1 cellular context compared by ENCODE assay signal in the genomic region with DNA sequence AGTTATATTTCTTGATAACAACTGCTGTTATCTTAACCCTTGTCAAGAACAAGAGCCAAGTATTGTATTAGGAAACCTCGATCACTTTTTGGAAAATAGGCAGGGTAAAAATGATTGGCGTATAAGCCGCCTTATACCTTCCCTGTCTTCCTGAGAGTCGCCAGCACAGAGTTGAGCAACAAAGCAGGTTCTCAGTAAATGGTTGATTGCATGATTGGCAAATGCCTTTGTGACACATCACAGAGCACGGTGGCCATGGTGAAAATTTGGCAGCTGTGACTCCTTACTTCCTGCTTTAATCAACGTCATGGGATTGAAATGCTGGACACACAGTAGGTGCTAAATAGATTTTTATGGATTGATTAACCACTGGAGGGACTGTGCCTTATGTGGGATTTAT.
TF ChIP-seq lines count a peak whose summit lies in the region.

No MANE protein-coding gene starts in this region.

TF ChIP-seq in GM12878, 131 proteins besides CTCF, POLR2A, EP300 and RAD21 (continued from another document):
- TF ChIP-seq, protein P1, sequence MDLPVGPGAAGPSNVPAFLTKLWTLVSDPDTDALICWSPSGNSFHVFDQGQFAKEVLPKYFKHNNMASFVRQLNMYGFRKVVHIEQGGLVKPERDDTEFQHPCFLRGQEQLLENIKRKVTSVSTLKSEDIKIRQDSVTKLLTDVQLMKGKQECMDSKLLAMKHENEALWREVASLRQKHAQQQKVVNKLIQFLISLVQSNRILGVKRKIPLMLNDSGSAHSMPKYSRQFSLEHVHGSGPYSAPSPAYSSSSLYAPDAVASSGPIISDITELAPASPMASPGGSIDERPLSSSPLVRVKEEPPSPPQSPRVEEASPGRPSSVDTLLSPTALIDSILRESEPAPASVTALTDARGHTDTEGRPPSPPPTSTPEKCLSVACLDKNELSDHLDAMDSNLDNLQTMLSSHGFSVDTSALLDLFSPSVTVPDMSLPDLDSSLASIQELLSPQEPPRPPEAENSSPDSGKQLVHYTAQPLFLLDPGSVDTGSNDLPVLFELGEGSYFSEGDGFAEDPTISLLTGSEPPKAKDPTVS (IDR thresholded peaks at IDR 0.05; ENCODE audit: low read depth, low read length), result no peak
- TF ChIP-seq, protein P2, sequence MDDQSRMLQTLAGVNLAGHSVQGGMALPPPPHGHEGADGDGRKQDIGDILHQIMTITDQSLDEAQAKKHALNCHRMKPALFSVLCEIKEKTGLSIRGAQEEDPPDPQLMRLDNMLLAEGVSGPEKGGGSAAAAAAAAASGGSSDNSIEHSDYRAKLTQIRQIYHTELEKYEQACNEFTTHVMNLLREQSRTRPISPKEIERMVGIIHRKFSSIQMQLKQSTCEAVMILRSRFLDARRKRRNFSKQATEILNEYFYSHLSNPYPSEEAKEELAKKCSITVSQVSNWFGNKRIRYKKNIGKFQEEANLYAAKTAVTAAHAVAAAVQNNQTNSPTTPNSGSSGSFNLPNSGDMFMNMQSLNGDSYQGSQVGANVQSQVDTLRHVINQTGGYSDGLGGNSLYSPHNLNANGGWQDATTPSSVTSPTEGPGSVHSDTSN (IDR thresholded peaks at IDR 0.05; ENCODE audit: insufficient replicate concordance, low read depth, low read length), result peak; percentile 45
- no peak for TF ChIP-seq WRNIP1 (IDR thresholded peaks at IDR 0.05; ENCODE audit: borderline replicate concordance, low read depth, low read length)
- no peak for TF ChIP-seq ZNF207 (IDR thresholded peaks at IDR 0.05; ENCODE audit: borderline replicate concordance)
- TF ChIP-seq, protein P3, sequence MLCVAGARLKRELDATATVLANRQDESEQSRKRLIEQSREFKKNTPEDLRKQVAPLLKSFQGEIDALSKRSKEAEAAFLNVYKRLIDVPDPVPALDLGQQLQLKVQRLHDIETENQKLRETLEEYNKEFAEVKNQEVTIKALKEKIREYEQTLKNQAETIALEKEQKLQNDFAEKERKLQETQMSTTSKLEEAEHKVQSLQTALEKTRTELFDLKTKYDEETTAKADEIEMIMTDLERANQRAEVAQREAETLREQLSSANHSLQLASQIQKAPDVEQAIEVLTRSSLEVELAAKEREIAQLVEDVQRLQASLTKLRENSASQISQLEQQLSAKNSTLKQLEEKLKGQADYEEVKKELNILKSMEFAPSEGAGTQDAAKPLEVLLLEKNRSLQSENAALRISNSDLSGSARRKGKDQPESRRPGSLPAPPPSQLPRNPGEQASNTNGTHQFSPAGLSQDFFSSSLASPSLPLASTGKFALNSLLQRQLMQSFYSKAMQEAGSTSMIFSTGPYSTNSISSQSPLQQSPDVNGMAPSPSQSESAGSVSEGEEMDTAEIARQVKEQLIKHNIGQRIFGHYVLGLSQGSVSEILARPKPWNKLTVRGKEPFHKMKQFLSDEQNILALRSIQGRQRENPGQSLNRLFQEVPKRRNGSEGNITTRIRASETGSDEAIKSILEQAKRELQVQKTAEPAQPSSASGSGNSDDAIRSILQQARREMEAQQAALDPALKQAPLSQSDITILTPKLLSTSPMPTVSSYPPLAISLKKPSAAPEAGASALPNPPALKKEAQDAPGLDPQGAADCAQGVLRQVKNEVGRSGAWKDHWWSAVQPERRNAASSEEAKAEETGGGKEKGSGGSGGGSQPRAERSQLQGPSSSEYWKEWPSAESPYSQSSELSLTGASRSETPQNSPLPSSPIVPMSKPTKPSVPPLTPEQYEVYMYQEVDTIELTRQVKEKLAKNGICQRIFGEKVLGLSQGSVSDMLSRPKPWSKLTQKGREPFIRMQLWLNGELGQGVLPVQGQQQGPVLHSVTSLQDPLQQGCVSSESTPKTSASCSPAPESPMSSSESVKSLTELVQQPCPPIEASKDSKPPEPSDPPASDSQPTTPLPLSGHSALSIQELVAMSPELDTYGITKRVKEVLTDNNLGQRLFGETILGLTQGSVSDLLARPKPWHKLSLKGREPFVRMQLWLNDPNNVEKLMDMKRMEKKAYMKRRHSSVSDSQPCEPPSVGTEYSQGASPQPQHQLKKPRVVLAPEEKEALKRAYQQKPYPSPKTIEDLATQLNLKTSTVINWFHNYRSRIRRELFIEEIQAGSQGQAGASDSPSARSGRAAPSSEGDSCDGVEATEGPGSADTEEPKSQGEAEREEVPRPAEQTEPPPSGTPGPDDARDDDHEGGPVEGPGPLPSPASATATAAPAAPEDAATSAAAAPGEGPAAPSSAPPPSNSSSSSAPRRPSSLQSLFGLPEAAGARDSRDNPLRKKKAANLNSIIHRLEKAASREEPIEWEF (IDR thresholded peaks at IDR 0.05; ENCODE audit: insufficient replicate concordance, low read depth, low read length), result no peak
- no peak for TF ChIP-seq ZSCAN29 (IDR thresholded peaks at IDR 0.05)
- peak; percentile 66 for TF ChIP-seq PKNOX1 (IDR thresholded peaks at IDR 0.05)
- no peak for TF ChIP-seq MXI1 (IDR thresholded peaks at IDR 0.05; ENCODE audit: low read depth, low read length)
- no peak for TF ChIP-seq ETV6 (conservative IDR thresholded peaks at IDR 0.05 in 1 of 2, IDR thresholded peaks at IDR 0.05 in 1 of 2; ENCODE audit: borderline replicate concordance in 1 of 2, low read depth in 1 of 2)
- TF ChIP-seq E4F1 (IDR thresholded peaks at IDR 0.05; ENCODE audit: borderline replicate concordance, partially characterized antibody), result no peak
- no peak for TF ChIP-seq CEBPZ (IDR thresholded peaks at IDR 0.05; ENCODE audit: low read depth, low read length)
- TF ChIP-seq, protein P4, sequence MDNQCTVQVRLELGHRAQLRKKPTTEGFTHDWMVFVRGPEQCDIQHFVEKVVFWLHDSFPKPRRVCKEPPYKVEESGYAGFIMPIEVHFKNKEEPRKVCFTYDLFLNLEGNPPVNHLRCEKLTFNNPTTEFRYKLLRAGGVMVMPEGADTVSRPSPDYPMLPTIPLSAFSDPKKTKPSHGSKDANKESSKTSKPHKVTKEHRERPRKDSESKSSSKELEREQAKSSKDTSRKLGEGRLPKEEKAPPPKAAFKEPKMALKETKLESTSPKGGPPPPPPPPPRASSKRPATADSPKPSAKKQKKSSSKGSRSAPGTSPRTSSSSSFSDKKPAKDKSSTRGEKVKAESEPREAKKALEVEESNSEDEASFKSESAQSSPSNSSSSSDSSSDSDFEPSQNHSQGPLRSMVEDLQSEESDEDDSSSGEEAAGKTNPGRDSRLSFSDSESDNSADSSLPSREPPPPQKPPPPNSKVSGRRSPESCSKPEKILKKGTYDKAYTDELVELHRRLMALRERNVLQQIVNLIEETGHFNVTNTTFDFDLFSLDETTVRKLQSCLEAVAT (IDR thresholded peaks at IDR 0.05), result no peak
- TF ChIP-seq RAD51 (IDR thresholded peaks at IDR 0.05), result no peak
- no peak for TF ChIP-seq TARDBP (IDR thresholded peaks at IDR 0.05; ENCODE audit: borderline replicate concordance)
TF ChIP-seq in GM12878: peak in this region for 3.
